In the genomic region with DNA sequence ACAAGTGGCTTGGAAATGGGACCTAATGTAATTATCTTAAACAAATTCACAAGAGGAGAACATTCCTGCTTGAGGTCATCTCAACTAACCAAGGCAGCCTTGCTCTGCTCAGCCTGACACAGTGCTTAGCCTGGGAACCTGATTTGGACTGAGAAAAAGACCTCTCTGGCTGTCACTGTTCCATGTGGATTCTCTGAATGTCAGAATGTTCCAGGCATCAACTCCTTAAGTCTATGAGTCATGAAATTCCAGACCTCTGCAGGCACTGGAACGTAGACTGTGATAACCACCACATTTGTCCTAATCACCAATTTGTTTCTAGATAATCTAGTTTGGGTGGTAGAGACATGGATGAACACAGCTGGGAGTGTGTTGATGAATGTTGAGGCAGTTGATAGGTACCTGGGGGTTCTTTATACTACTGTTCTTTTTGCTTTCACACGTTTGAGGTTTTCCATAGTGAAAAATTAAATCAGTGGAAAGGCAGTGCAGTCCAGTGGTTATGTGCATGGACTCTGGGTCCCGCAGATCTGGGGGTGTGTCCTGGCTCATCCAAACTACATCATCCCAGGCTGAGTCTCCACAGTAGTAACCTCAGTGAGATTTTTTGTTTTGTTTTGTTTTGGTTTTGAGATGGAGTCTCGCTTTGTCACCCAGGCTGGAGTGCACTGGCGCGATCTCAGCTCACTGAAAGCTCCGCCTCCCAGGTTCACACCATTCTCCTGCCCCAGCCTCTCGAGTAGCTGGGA, we compare ENCODE assay signal across 15 cellular contexts.
A peak's percentile ranks its signal among the peaks of the same experiment; 100 is the strongest.
DNase-seq lines count a peak whose midpoint lies in the region; ATAC-seq and TF ChIP-seq lines count a peak whose summit lies in the region.
"Had no signal": no experiment of that assay in that cellular context is flagged by ENCODE, and none has a peak within 500 bp of the region (broad histone marks: within the 10 kb centered on the region; RNA-seq: fewer than 3 reads in every experiment).

No MANE protein-coding gene starts in this region.

- no peak overlapping the region for H3K4me3 ChIP-seq in AG04449 (ENCODE audit: low read depth, low read length)
- H3K4me3 ChIP-seq in IMR-90 (ENCODE audit: insufficient read depth, low read depth, low read length), result no peak overlapping the region
- H3K4me3 ChIP-seq in kidney epithelial cell (ENCODE audit: low read depth, low read length), result no peak overlapping the region
- H3K4me3 ChIP-seq in smooth muscle cell, result no peak overlapping the region
- H3K4me3 ChIP-seq in uterus, result no peak overlapping the region
- H3K4me3 ChIP-seq: adrenal gland, esophagus muscularis mucosa had no signal

- no peak overlapping the region for H4K5ac ChIP-seq in IMR-90 (ENCODE audit: low read depth, low read length)

- no peak overlapping the region for H3K27ac Mint-ChIP-seq in CD14-positive monocyte
- H3K27ac Mint-ChIP-seq: IgD-negative memory B cell had no signal

- peak; percentile 40 for DNase-seq in AG04449 (ENCODE audit: low read depth, low spot score)
- peak; percentile 82 for DNase-seq in IMR-90
- peak; percentile 43 for DNase-seq in dedifferentiated amniotic fluid mesenchymal stem cell (ENCODE audit: extremely low spot score)
- peak; percentile 67 for DNase-seq in kidney epithelial cell (ENCODE audit: low read depth)
- no peak for DNase-seq in smooth muscle cell (lab: John Stamatoyannopoulos, UW; ENCODE audit: unreplicated experiment)
- no peak for DNase-seq in NCI-H510A (lab: John Stamatoyannopoulos, UW)
- DNase-seq in uterus, result no peak
- no peak for DNase-seq in CD14-positive monocyte (ENCODE audit: low spot score)
- DNase-seq: activated CD8-positive, alpha-beta memory T cell treated with anti-CD3 and anti-CD28 coated beads for 24 hours; adrenal gland; BE2C; NCI-H2081 treated with DMSO at 0.1 percent for 48 hours had no signal

- no peak overlapping the region for H3K4ac ChIP-seq in IMR-90 (ENCODE audit: low read depth, low read length)

- peaks cover 4% of the 10 kb centered on the region for H3F3A ChIP-seq in smooth muscle cell (ENCODE audit: low read depth)

- H3K4me1 Mint-ChIP-seq in CD14-positive monocyte, result no peaks in the 10 kb centered on the region

- peak overlapping the region; percentile 11; the same call in 1 of the 2 replicates for H2BK20ac ChIP-seq in IMR-90 (ENCODE audit: low read depth, low read length)

- peak; percentile 80 for ATAC-seq in IMR-90 (ENCODE audit: low read depth)

- no peaks in the 10 kb centered on the region for H3K79me2 ChIP-seq in smooth muscle cell (ENCODE audit: low read depth)
- H3K79me2 ChIP-seq: parathyroid adenoma had no signal

- POLR2A ChIA-PET in AG04449 (lab: Yijun Ruan, JAX) (no interaction called here), IMR-90 (lab: Charles Lee; ENCODE audit: unreplicated experiment) (no interaction called here)

- no TSS peak for BruUV-seq in IMR-90 (replicated peaks; lab: Mats Ljungman, UMichigan)

- no peak for TF ChIP-seq RAD21 in IMR-90 (IDR thresholded peaks at IDR 0.05; ENCODE audit: low read length)

- no peaks in the 10 kb centered on the region for H3K9me1 ChIP-seq in IMR-90 (ENCODE audit: insufficient read depth, low read length)

- TF ChIP-seq CTCF in AG04449 (IDR thresholded peaks at IDR 0.05; ENCODE audit: insufficient read depth, low read length, missing control alignments), result no peak
- no peak for TF ChIP-seq CTCF in IMR-90 (conservative IDR thresholded peaks at IDR 0.05; ENCODE audit: low read depth, low read length)
- TF ChIP-seq CTCF in kidney epithelial cell (IDR thresholded peaks at IDR 0.05; ENCODE audit: insufficient read depth, low read length, poor library complexity, severe bottlenecking), result no peak
- TF ChIP-seq CTCF in smooth muscle cell (IDR thresholded peaks at IDR 0.05; ENCODE audit: borderline replicate concordance, insufficient read depth, poor library complexity, severe bottlenecking), result no peak
- TF ChIP-seq CTCF in uterus (IDR thresholded peaks at IDR 0.05), result no peak
- TF ChIP-seq CTCF in CD14-positive monocyte (IDR thresholded peaks at IDR 0.05), result no peak

- H3K9me3 Mint-ChIP-seq in CD14-positive monocyte, result peaks cover 0 to 7% (median 1%) of the 10 kb centered on the region in 7 donors

- H3K27me3 ChIP-seq in IMR-90 (ENCODE audit: control insufficient read depth, insufficient read depth, low read length) (peaks cover 16% of the 10 kb centered on the region), kidney epithelial cell (ENCODE audit: control insufficient read depth, insufficient read depth, low read length) (no peaks in the 10 kb centered on the region), smooth muscle cell (ENCODE audit: low read depth) (no peaks in the 10 kb centered on the region), uterus (no peaks in the 10 kb centered on the region)
- H3K27me3 ChIP-seq: adrenal gland, BE2C, esophagus muscularis mucosa had no signal

- H3K9me3 ChIP-seq in IMR-90 (ENCODE audit: control insufficient read depth, insufficient read depth, low read length), result peaks cover 2% of the 10 kb centered on the region; the same call in 1 of the 2 replicates
- H3K9me3 ChIP-seq in smooth muscle cell (replicated peaks; ENCODE audit: low read depth), result no peaks in the 10 kb centered on the region
- no peaks in the 10 kb centered on the region for H3K9me3 ChIP-seq in uterus
- H3K9me3 ChIP-seq: adrenal gland, BE2C, esophagus muscularis mucosa had no signal

- H3K36me3 ChIP-seq in IMR-90 (ENCODE audit: control insufficient read depth, insufficient read depth, low read length), result no peaks in the 10 kb centered on the region
- H3K36me3 ChIP-seq in kidney epithelial cell (ENCODE audit: control insufficient read depth, insufficient read depth, low read length), result no peaks in the 10 kb centered on the region
- H3K36me3 ChIP-seq in smooth muscle cell (ENCODE audit: low read depth), result no peaks in the 10 kb centered on the region
- no peaks in the 10 kb centered on the region for H3K36me3 ChIP-seq in uterus
- H3K36me3 ChIP-seq: adrenal gland, BE2C, esophagus muscularis mucosa had no signal

- H3K23ac ChIP-seq in IMR-90 (ENCODE audit: low read depth, low read length), result no peak overlapping the region

- in situ Hi-C loops in IMR-90 (cut with MboI; ENCODE audit: low sequenced_read_pairs), result no loop called here

- peaks cover 0 to 5% (median 4%) of the 10 kb centered on the region in 3 donors for H3K27me3 Mint-ChIP-seq in CD14-positive monocyte (ENCODE audit: low read depth in 3 of 3)
- H3K27me3 Mint-ChIP-seq: IgD-negative memory B cell had no signal

- no peak overlapping the region for H4K91ac ChIP-seq in IMR-90 (ENCODE audit: insufficient read depth, low read depth, low read length)

- no peak overlapping the region for H3K4me2 ChIP-seq in IMR-90 (ENCODE audit: low read depth, low read length)
- H3K4me2 ChIP-seq in smooth muscle cell, result no peak overlapping the region

- peaks cover 6% of the 10 kb centered on the region for H3K4me1 ChIP-seq in IMR-90 (ENCODE audit: control insufficient read depth, insufficient read depth, low read length)
- no peaks in the 10 kb centered on the region for H3K4me1 ChIP-seq in smooth muscle cell (ENCODE audit: low read depth)
- no peaks in the 10 kb centered on the region for H3K4me1 ChIP-seq in uterus
- H3K4me1 ChIP-seq: adrenal gland, BE2C, parathyroid adenoma had no signal

- H3K79me1 ChIP-seq in IMR-90 (ENCODE audit: low read depth in 1 of 2, low read length in 2 of 2), result no peaks in the 10 kb centered on the region

- WGBS in IMR-90 (ENCODE audit: extremely low coverage in 2 of 2, insufficient read length in 1 of 2), 2 experiments, result no CpG with 5 or more reads among the region's 8 CpGs
- 62% methylated on average over 8 of the region's 8 CpGs for WGBS in smooth muscle cell (ENCODE audit: low lambda C conversion rate)

- no peak overlapping the region for H2BK15ac ChIP-seq in IMR-90 (ENCODE audit: low read depth, low read length)

- no peak overlapping the region for H3K4me3 Mint-ChIP-seq in CD14-positive monocyte
- H3K4me3 Mint-ChIP-seq: IgD-negative memory B cell had no signal

- dilution Hi-C loops in IMR-90 (cut with HindIII; ENCODE audit: low sequenced_read_pairs, unreplicated experiment), result no loop called here

- TF ChIP-seq POLR2A in IMR-90 (IDR thresholded peaks at IDR 0.05; ENCODE audit: low read depth, low read length), result no peak
- no peak for TF ChIP-seq POLR2A in uterus (IDR thresholded peaks at IDR 0.05)

- H3K9ac ChIP-seq in IMR-90 (ENCODE audit: low read depth, low read length) (no peak overlapping the region), smooth muscle cell (ENCODE audit: low read depth) (no peak overlapping the region)
- H3K9ac ChIP-seq: parathyroid adenoma had no signal

- no peak overlapping the region for H2AK5ac ChIP-seq in IMR-90 (ENCODE audit: low read depth, low read length)

- H2BK120ac ChIP-seq in IMR-90 (ENCODE audit: low read depth, low read length), result no peak overlapping the region

- H2AFZ ChIP-seq in IMR-90 (replicated peaks; ENCODE audit: low read length, poor library complexity), result no peak overlapping the region
- no peak overlapping the region for H2AFZ ChIP-seq in smooth muscle cell (ENCODE audit: low read depth)
- H2AFZ ChIP-seq: parathyroid adenoma had no signal

- no peak overlapping the region for H4K8ac ChIP-seq in IMR-90 (ENCODE audit: low read depth in 2 of 2, low read length in 2 of 2)

- H2BK5ac ChIP-seq in IMR-90 (ENCODE audit: low read depth, low read length, poor library complexity, severe bottlenecking), result no peak overlapping the region

- no peak overlapping the region for H2AK9ac ChIP-seq in IMR-90 (replicated peaks; ENCODE audit: low read depth, low read length, poor library complexity)

- no peak overlapping the region for H3K27ac ChIP-seq in IMR-90 (ENCODE audit: insufficient read depth, low read length)
- no peak overlapping the region for H3K27ac ChIP-seq in smooth muscle cell (ENCODE audit: low read depth)
- no peak overlapping the region for H3K27ac ChIP-seq in uterus
- H3K27ac ChIP-seq: adrenal gland, esophagus muscularis mucosa, parathyroid adenoma had no signal

- H3K18ac ChIP-seq in IMR-90 (ENCODE audit: low read depth, low read length), result no peak overlapping the region

- no peak overlapping the region for H3K56ac ChIP-seq in IMR-90 (ENCODE audit: extremely low read depth, insufficient read depth, low read length)

- no peak overlapping the region for H3K14ac ChIP-seq in IMR-90 (replicated peaks; ENCODE audit: low read depth, low read length)

- no peaks in the 10 kb centered on the region for H3K36me3 Mint-ChIP-seq in CD14-positive monocyte
- H3K36me3 Mint-ChIP-seq: IgD-negative memory B cell had no signal

- intact Hi-C loops in IMR-90 (cut with micrococcal nuclease) (loop anchor here (10.0 kb wide), 2 partner anchors 107 to 273 kb away; a partner anchor contains a TSS), uterus (cut with DNase I; ENCODE audit: low total_unique reads) (no loop called here), CD14-positive monocyte (cut with micrococcal nuclease) (no loop called here)

- no peaks in the 10 kb centered on the region for H4K20me1 ChIP-seq in IMR-90 (ENCODE audit: insufficient read depth, low read length)
- H4K20me1 ChIP-seq in smooth muscle cell (ENCODE audit: low read depth), result no peaks in the 10 kb centered on the region

- CTCF ChIA-PET in AG04449 (lab: Yijun Ruan, JAX), result no interaction called here
- CTCF ChIA-PET in IMR-90 (lab: Yijun Ruan, JAX), result no interaction called here

TF ChIP-seq in IMR-90, 13 proteins besides CTCF, POLR2A, EP300 and RAD21 (continues in another document):
- TF ChIP-seq FOS (IDR thresholded peaks at IDR 0.05; ENCODE audit: low read depth, low read length) (peak; percentile 66), CHD1 (IDR thresholded peaks at IDR 0.05; ENCODE audit: low read depth, low read length) (no peak), MAZ (IDR thresholded peaks at IDR 0.05; ENCODE audit: borderline replicate concordance, low read depth, low read length) (no peak)

Comparison
In these comparisons a context has a peak if more than half of its experiments do, and no peak if none do; other contexts are left out.
1. DNase-seq: peak in AG04449 (single experiment), IMR-90 (single experiment), dedifferentiated amniotic fluid mesenchymal stem cell (single experiment) and kidney epithelial cell (single experiment); none in smooth muscle cell (single experiment), NCI-H510A (single experiment), uterus (0 of 2) and CD14-positive monocyte (single experiment).